Comparison of ENCODE assay signal across 9 cellular contexts in genomic region chr19:18894254-18895037, GRCh38. TPM values are rescaled to one million over a fixed set of nuclear protein-coding genes. Genes with fewer than 3 reads are reported as not detected.
A peak's percentile ranks its signal among the peaks of the same experiment; 100 is the strongest.
DNase-seq lines count a peak whose midpoint lies in the region; ATAC-seq and TF ChIP-seq lines count a peak whose summit lies in the region.
"Had no signal": no experiment of that assay in that cellular context is flagged by ENCODE, and none has a peak within 500 bp of the region (broad histone marks: within the 10 kb centered on the region; RNA-seq: fewer than 3 reads in every experiment).

No MANE protein-coding gene starts in this region.

- H3K9me3 Mint-ChIP-seq in CD8-positive, alpha-beta T cell: no peaks in the 10 kb centered on the region
- H3K9me3 Mint-ChIP-seq in neural crest cell: no peaks in the 10 kb centered on the region
- H3K9me3 Mint-ChIP-seq: naive B cell had no signal

- no peaks in the 10 kb centered on the region for H3K36me3 ChIP-seq in CD8-positive, alpha-beta T cell (ENCODE audit: insufficient read depth, low read length)

- POLR2A ChIA-PET in CD8-positive, alpha-beta T cell (lab: Charles Lee): no interaction called here

- ATAC-seq in CD8-positive, alpha-beta T cell: no peak
- ATAC-seq in HG03159 (IDR thresholded peaks at IDR 0.05; ENCODE audit: unreplicated experiment): no peak
- ATAC-seq in GM19395 (IDR thresholded peaks at IDR 0.05; ENCODE audit: unreplicated experiment): no peak
- no peak for ATAC-seq in HG02852 (IDR thresholded peaks at IDR 0.05; ENCODE audit: unreplicated experiment)

- peaks cover 25% of the 10 kb centered on the region for H3K27me3 Mint-ChIP-seq in CD8-positive, alpha-beta T cell (ENCODE audit: low read depth)
- H3K27me3 Mint-ChIP-seq in neural crest cell (ENCODE audit: low read depth): peaks cover 6% of the 10 kb centered on the region

- H3K4me3 ChIP-seq in CD8-positive, alpha-beta T cell (ENCODE audit: low read depth, low read length): no peak overlapping the region
- peak overlapping the region; percentile 61 to 94 (median 81) for H3K4me3 ChIP-seq in dorsolateral prefrontal cortex

- H3K27ac Mint-ChIP-seq in CD8-positive, alpha-beta T cell: no peak overlapping the region
- peak overlapping the region; percentile 84 for H3K27ac Mint-ChIP-seq in neural crest cell (ENCODE audit: unreplicated experiment)

- H3K9me3 ChIP-seq in CD8-positive, alpha-beta T cell (ENCODE audit: low read length): no peaks in the 10 kb centered on the region

- H3K36me3 Mint-ChIP-seq in CD8-positive, alpha-beta T cell: peaks cover 4% of the 10 kb centered on the region
- no peaks in the 10 kb centered on the region for H3K36me3 Mint-ChIP-seq in neural crest cell (ENCODE audit: low read depth)

- peak overlapping the region; percentile 26 for H3K4me3 Mint-ChIP-seq in CD8-positive, alpha-beta T cell
- peak overlapping the region; percentile 92 for H3K4me3 Mint-ChIP-seq in neural crest cell

- H3K27ac ChIP-seq in CD8-positive, alpha-beta T cell (ENCODE audit: low read depth, low read length): no peak overlapping the region
- H3K27ac ChIP-seq in dorsolateral prefrontal cortex: peak overlapping the region; percentile 83 to 100 (median 98)

- TF ChIP-seq CTCF in CD8-positive, alpha-beta T cell (IDR thresholded peaks at IDR 0.05): no peak
- TF ChIP-seq CTCF in dorsolateral prefrontal cortex (IDR thresholded peaks at IDR 0.05 in 54 of 56, conservative IDR thresholded peaks at IDR 0.05 in 2 of 56; ENCODE audit: low read depth in 1 of 56, partially characterized antibody in 56 of 56) (no peak), neural crest cell (conservative IDR thresholded peaks at IDR 0.05) (no peak)

- H3K27me3 ChIP-seq in CD8-positive, alpha-beta T cell (ENCODE audit: insufficient read depth, low read length): peaks cover 7% of the 10 kb centered on the region
- H3K27me3 ChIP-seq in dorsolateral prefrontal cortex: peaks cover 0 to 3% (median 0%) of the 10 kb centered on the region in 45 donors

- no peak for DNase-seq in CD8-positive, alpha-beta T cell
- DNase-seq in NCI-H146 treated with DMSO at 0.1 percent for 48 hours (lab: John Stamatoyannopoulos, UW; ENCODE audit: unreplicated experiment) (peak; percentile 59), dorsolateral prefrontal cortex (peak; percentile 64 to 98 (median 95)), neural crest cell (ENCODE audit: low read depth, low spot score) (peak; percentile 56), DMS153 treated with DMSO at 0.1 percent for 48 hours (lab: John Stamatoyannopoulos, UW; ENCODE audit: unreplicated experiment) (no peak)
- DNase-seq: naive B cell had no signal

- intact Hi-C loops in CD8-positive, alpha-beta T cell (cut with DNase I, micrococcal nuclease): no loop called here
- intact Hi-C loops in dorsolateral prefrontal cortex (cut with DNase I): loop anchor here (1.0 to 2.0 kb wide), 2 partner anchors 24 to 25 kb away; partner anchors contain the start of genes COPE (in 2 of the 2) and DDX49 (in 2 of the 2)

- H3K4me1 Mint-ChIP-seq in CD8-positive, alpha-beta T cell (ENCODE audit: low read depth): peaks cover 9% of the 10 kb centered on the region
- H3K4me1 Mint-ChIP-seq in neural crest cell: peaks cover 12% of the 10 kb centered on the region

- CTCF ChIA-PET in CD8-positive, alpha-beta T cell (lab: Charles Lee): no interaction called here

- H3K4me1 ChIP-seq in CD8-positive, alpha-beta T cell (ENCODE audit: insufficient read depth, low read length): peaks cover 7% of the 10 kb centered on the region

RNA-seq across cellular contexts. Expression of gene CERS1, which starts 1.5 kb away (rescaled TPM):
- not detected for total RNA-seq in CD8-positive, alpha-beta T cell
- total RNA-seq in dorsolateral prefrontal cortex: 100 to 1,000 TPM in 106 of 120 experiments, 10 to 100 TPM in 14; 81.6 to 211 (median 120) TPM
- total RNA-seq in neural crest cell: 27.7 and 29.8 TPM in 2 replicates

RNA-seq across cellular contexts. Expression of gene COPE, which starts 24.7 kb away (rescaled TPM):
- 100 to 1,000 TPM; 207 to 211 TPM for total RNA-seq in CD8-positive, alpha-beta T cell
- total RNA-seq in dorsolateral prefrontal cortex (100 to 1,000 TPM; 108 to 189 (median 147) TPM), neural crest cell (194 and 196 TPM in 2 replicates)

RNA-seq across cellular contexts. Expression of gene DDX49, which starts 25.1 kb away (rescaled TPM):
- 10 to 100 TPM; 67.1 to 72.8 TPM for total RNA-seq in CD8-positive, alpha-beta T cell
- total RNA-seq in dorsolateral prefrontal cortex (10 to 100 TPM; 28.5 to 56.4 (median 38.5) TPM), neural crest cell (54.9 and 56.6 TPM in 2 replicates)

RNA-seq across cellular contexts. Expression of gene HOMER3, which starts 46.6 kb away (rescaled TPM):
- total RNA-seq in CD8-positive, alpha-beta T cell: under 1 TPM in 1 of 2 experiments, not detected in 1; 0.90 TPM
- 10 to 100 TPM; 11.7 to 52.8 (median 22.9) TPM for total RNA-seq in dorsolateral prefrontal cortex
- 71.4 and 78.8 TPM in 2 replicates for total RNA-seq in neural crest cell

Comparison
In these comparisons a context has a peak if more than half of its experiments do, and no peak if none do; other contexts are left out.
1. DNase-seq: peak in NCI-H146 treated with DMSO at 0.1 percent for 48 hours (single experiment), dorsolateral prefrontal cortex (10 of 10) and neural crest cell (single experiment); none in CD8-positive, alpha-beta T cell (0 of 7) and DMS153 treated with DMSO at 0.1 percent for 48 hours (single experiment).
2. RNA of gene CERS1, which starts 1.5 kb away (total RNA-seq): 81.6 to 211 TPM in dorsolateral prefrontal cortex and 27.7 to 29.8 TPM in neural crest cell; not detected in CD8-positive, alpha-beta T cell; every median in the first group is over 10 times any median in the second.
3. intact Hi-C loops: an anchor here in dorsolateral prefrontal cortex (1.0 to 2.0 kb wide); none called in CD8-positive, alpha-beta T cell.